Comparison of ENCODE assay signal across 1 cellular context in genomic region chr7:81110673-81111072, GRCh38.
TF ChIP-seq lines count a peak whose summit lies in the region.

No MANE protein-coding gene starts in this region.

TF ChIP-seq in SK-N-SH, 30 proteins besides CTCF, POLR2A, EP300 and RAD21 (continued from another document):
- TF ChIP-seq USF2 (IDR thresholded peaks at IDR 0.05; ENCODE audit: borderline replicate concordance, low read depth, low read length), result no peak
- no peak for TF ChIP-seq ELF1 (IDR thresholded peaks at IDR 0.05)
- no peak for TF ChIP-seq TAF1 (IDR thresholded peaks at IDR 0.05; ENCODE audit: borderline replicate concordance, low read depth, low read length)
- TF ChIP-seq ZBTB33 (IDR thresholded peaks at IDR 0.05; ENCODE audit: borderline replicate concordance, low read depth), result no peak
- no peak for TF ChIP-seq USF1 (IDR thresholded peaks at IDR 0.05; ENCODE audit: borderline replicate concordance, low read depth)
- TF ChIP-seq NFIC (IDR thresholded peaks at IDR 0.05; ENCODE audit: borderline replicate concordance), result no peak
- TF ChIP-seq GABPA (IDR thresholded peaks at IDR 0.05; ENCODE audit: low read depth), result no peak
- TF ChIP-seq FOXJ3 (CRISPR knock-in tag; IDR thresholded peaks at IDR 0.05), result no peak
